Comparison of ENCODE assay signal across 8 cellular contexts in genomic region chr3:190641564-190641963, GRCh38.
"Had no signal": no experiment of that assay in that cellular context is flagged by ENCODE, and none has a peak within 500 bp of the region (broad histone marks: within the 10 kb centered on the region; RNA-seq: fewer than 3 reads in every experiment).

No MANE protein-coding gene starts in this region.

- DNase-seq: HFFc6, IMR-90 had no signal

- H3K4me3 ChIP-seq: GM23338, HAP-1, K562 had no signal

- H3K9me3 Mint-ChIP-seq: GM23338, HFFc6 had no signal

- H3K27ac Mint-ChIP-seq: GM23338, HFFc6 had no signal

- FAIRE-seq: H1, K562 had no signal

- H3K9me3 ChIP-seq: HAP-1 had no signal

- H3K36me3 ChIP-seq: HAP-1 had no signal

- H3K27ac ChIP-seq: HL-60 had no signal

- H3K4me1 ChIP-seq: HAP-1 had no signal

- H3K4me3 Mint-ChIP-seq: GM23338, HFFc6 had no signal

- ATAC-seq: GM23338, HCT116, K562 had no signal
